8 cellular contexts compared by ENCODE assay signal in the genomic region with DNA sequence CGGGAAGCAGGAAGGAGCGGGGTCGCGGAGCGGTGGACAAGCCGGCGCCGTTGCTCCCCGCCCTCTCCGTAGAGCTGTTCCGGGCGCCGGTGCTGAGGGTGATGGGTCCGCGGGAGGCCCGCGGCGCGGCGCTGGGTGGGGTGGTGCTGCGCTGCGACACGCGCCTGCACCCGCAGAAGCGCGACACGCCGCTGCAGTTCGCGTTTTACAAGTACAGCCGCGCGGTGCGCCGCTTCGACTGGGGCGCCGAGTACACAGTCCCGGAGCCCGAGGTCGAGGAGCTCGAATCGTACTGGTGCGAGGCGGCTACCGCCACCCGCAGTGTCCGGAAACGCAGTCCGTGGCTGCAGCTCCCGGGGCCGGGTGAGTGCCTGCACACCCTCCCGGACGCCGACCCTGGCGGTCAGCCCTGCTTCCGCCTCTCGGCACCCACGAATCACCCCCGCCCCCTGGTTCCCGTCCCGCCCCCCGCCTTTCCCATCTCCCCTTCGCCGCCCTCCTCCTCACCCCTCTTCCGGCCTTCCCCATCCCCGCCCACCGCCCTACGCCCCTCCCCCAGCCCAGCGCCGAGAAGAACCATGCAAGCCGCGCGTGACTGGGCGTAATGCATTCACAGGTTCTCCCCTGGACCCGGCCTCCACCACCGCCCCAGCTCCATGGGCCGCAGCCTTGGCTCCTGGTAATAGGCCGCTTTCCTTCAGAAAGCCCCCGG. TPM values are rescaled to one million over a fixed set of nuclear protein-coding genes. Genes with fewer than 3 reads are reported as not detected.
DNase-seq lines count a peak whose midpoint lies in the region; ATAC-seq and TF ChIP-seq lines count a peak whose summit lies in the region.

No MANE protein-coding gene starts in this region.

- H3K27me3 Mint-ChIP-seq in CD4-positive, alpha-beta T cell, result peaks cover 22% of the 10 kb centered on the region
- H3K27me3 Mint-ChIP-seq in naive B cell, result no peaks in the 10 kb centered on the region

- H3K4me3 Mint-ChIP-seq in CD4-positive, alpha-beta T cell, result peak overlapping the region; percentile 94
- H3K4me3 Mint-ChIP-seq in naive B cell, result peak overlapping the region; percentile 88 to 99 (median 98)

- H3K9me2 ChIP-seq in PC-3 (replicated peaks; ENCODE audit: low read length), result no peaks in the 10 kb centered on the region

- peak overlapping the region; percentile 60 for H3K27ac ChIP-seq in CD4-positive, alpha-beta T cell (ENCODE audit: low read depth, low read length)
- H3K27ac ChIP-seq in PC-3 (ENCODE audit: low read length), result peak overlapping the region; percentile 72
- H3K27ac ChIP-seq in fibroblast of lung (ENCODE audit: insufficient read depth, low read length), result peak overlapping the region; percentile 95

- H3K36me3 Mint-ChIP-seq in CD4-positive, alpha-beta T cell (ENCODE audit: low read depth), result peaks cover 3% of the 10 kb centered on the region
- H3K36me3 Mint-ChIP-seq in naive B cell, result no peaks in the 10 kb centered on the region

- POLR2A ChIA-PET in CD4-positive, alpha-beta T cell (lab: Charles Lee), result interaction anchor here (0.8 to 4.7 kb wide), 16 partner anchors 9 to 501 kb away, joined by 3 to 39 read pairs (median 4); partner anchors contain the start of genes DUSP12 and TOMM40L
- POLR2A ChIA-PET in PC-3 (lab: Charles Lee; ENCODE audit: unreplicated experiment), result interaction anchor here (1.1 kb wide), 1 partner anchor 11 kb away, joined by 4 read pairs; no protein-coding TSS in a partner anchor

- peak; percentile 61 for ATAC-seq in CD4-positive, alpha-beta T cell (ENCODE audit: poor library complexity)
- ATAC-seq in GM19324 (IDR thresholded peaks at IDR 0.05; ENCODE audit: low FRiP score, unreplicated experiment), result peak; percentile 69
- ATAC-seq in HG03457 (IDR thresholded peaks at IDR 0.05; ENCODE audit: unreplicated experiment), result peak; percentile 46
- ATAC-seq in PC-3, result peak; percentile 62
- peak; percentile 64 to 66 for ATAC-seq in naive B cell (ENCODE audit: low read depth in 2 of 2)
- peak; percentile 47 for ATAC-seq in stimulated activated naive CD8-positive, alpha-beta T cell treated with anti-CD3 and anti-CD28 coated beads, Interleukin-15, Interleukin-2, amounts not matched to agents 100 U/mL and 50 U/mL, for 24 hours

- H4K20me1 ChIP-seq in PC-3 (ENCODE audit: low read length) (no peaks in the 10 kb centered on the region), fibroblast of lung (ENCODE audit: control insufficient read depth, extremely low read depth, insufficient read depth, low read length) (no peaks in the 10 kb centered on the region)

- H3K27ac Mint-ChIP-seq in CD4-positive, alpha-beta T cell, result peak overlapping the region; percentile 12
- H3K27ac Mint-ChIP-seq in naive B cell, result peak overlapping the region in 3 of 6 donors; percentile 72 to 89 (median 76)

- no peaks in the 10 kb centered on the region for H3K9me3 Mint-ChIP-seq in CD4-positive, alpha-beta T cell
- peaks cover 0 to 2% (median 0%) of the 10 kb centered on the region in 7 donors for H3K9me3 Mint-ChIP-seq in naive B cell

- no TSS peak for BruUV-seq in PC-3 (replicated peaks; lab: Mats Ljungman, UMichigan)

- H3K36me3 ChIP-seq in PC-3 (ENCODE audit: low read depth, low read length) (no peaks in the 10 kb centered on the region), fibroblast of lung (ENCODE audit: control insufficient read depth, insufficient read depth, low read length) (no peaks in the 10 kb centered on the region)

- peak; percentile 47 to 79 (median 62) for DNase-seq in CD4-positive, alpha-beta T cell
- peak; percentile 81 for DNase-seq in PC-3
- DNase-seq in activated T-helper 1 cell treated with anti-CD3 and anti-CD28 coated beads, Interleukin-2, amount 50 U/mL, for 16 hours (ENCODE audit: low read depth in 1 of 2, low spot score in 1 of 2), result peak; percentile 55 to 65
- peak; percentile 79 to 83 for DNase-seq in fibroblast of lung (ENCODE audit: low read depth in 2 of 2)
- peak; percentile 54 for DNase-seq in naive B cell
- DNase-seq in stimulated activated naive CD8-positive, alpha-beta T cell treated with anti-CD3 and anti-CD28 coated beads, Interleukin-15, Interleukin-2, amounts not matched to agents 100 U/mL and 50 U/mL, for 24 hours, result peak; percentile 78

- H3K27me3 ChIP-seq in CD4-positive, alpha-beta T cell (ENCODE audit: control insufficient read depth, insufficient read depth, low read length), result no peaks in the 10 kb centered on the region
- H3K27me3 ChIP-seq in PC-3 (ENCODE audit: low read length) (no peaks in the 10 kb centered on the region), fibroblast of lung (ENCODE audit: control insufficient read depth, insufficient read depth, low read length) (no peaks in the 10 kb centered on the region)

- H3K4me1 Mint-ChIP-seq in CD4-positive, alpha-beta T cell (ENCODE audit: low read depth), result peaks cover 37% of the 10 kb centered on the region
- H3K4me1 Mint-ChIP-seq in naive B cell, result peaks cover 30 to 53% (median 49%) of the 10 kb centered on the region in 3 donors

- no peak for TF ChIP-seq CTCF in CD4-positive, alpha-beta T cell (IDR thresholded peaks at IDR 0.05)
- TF ChIP-seq CTCF in PC-3 (conservative IDR thresholded peaks at IDR 0.05; ENCODE audit: low read depth, low read length) (no peak), fibroblast of lung (conservative IDR thresholded peaks at IDR 0.05 in 1 of 2, IDR thresholded peaks at IDR 0.05 in 1 of 2; ENCODE audit: low read depth in 1 of 2, low read length in 2 of 2) (no peak)

- intact Hi-C loops in CD4-positive, alpha-beta T cell (cut with DNase I, micrococcal nuclease), result loop anchor here in 1 of 2 experiments (2.0 kb wide), 1 partner anchor 14 kb away; no protein-coding TSS in a partner anchor
- intact Hi-C loops in PC-3 (cut with micrococcal nuclease), result no loop called here

- no peaks in the 10 kb centered on the region for H3K9me3 ChIP-seq in CD4-positive, alpha-beta T cell (ENCODE audit: control insufficient read depth, low read length)
- H3K9me3 ChIP-seq in PC-3 (ENCODE audit: low read length) (no peaks in the 10 kb centered on the region), fibroblast of lung (ENCODE audit: control insufficient read depth, insufficient read depth, low read depth, low read length) (no peaks in the 10 kb centered on the region)

- H3K79me2 ChIP-seq in PC-3 (ENCODE audit: low read length) (peaks cover 23% of the 10 kb centered on the region), fibroblast of lung (ENCODE audit: control insufficient read depth, insufficient read depth, low read length) (no peaks in the 10 kb centered on the region)

- H3K4me2 ChIP-seq in PC-3 (ENCODE audit: low read length) (peak overlapping the region; percentile 99), fibroblast of lung (ENCODE audit: extremely low read depth, insufficient read depth, low read length) (peak overlapping the region; percentile 92)

- H3K4me3 ChIP-seq in PC-3 (ENCODE audit: low read length) (peak overlapping the region; percentile 85), fibroblast of lung (replicated peaks in 1 of 4; ENCODE audit: control extremely low read depth in 1 of 4, insufficient read depth in 1 of 4, low read depth in 3 of 4, low read length in 4 of 4) (peak overlapping the region; percentile 71 to 90 (median 82))

- no peaks in the 10 kb centered on the region for H3F3A ChIP-seq in PC-3 (ENCODE audit: low read length, unreplicated experiment)

- peak overlapping the region; percentile 85 for H3K9ac ChIP-seq in PC-3 (ENCODE audit: low read length)
- peak overlapping the region; percentile 88 for H3K9ac ChIP-seq in fibroblast of lung (ENCODE audit: insufficient read depth, low read length)

- peak overlapping the region; percentile 87 for H2AFZ ChIP-seq in PC-3 (ENCODE audit: low read length)
- peak overlapping the region; percentile 91 for H2AFZ ChIP-seq in fibroblast of lung (ENCODE audit: low read length)

- CTCF ChIA-PET in CD4-positive, alpha-beta T cell (lab: Charles Lee), result interaction anchor here (1.2 to 2.2 kb wide), 3 partner anchors 10 to 15 kb away, joined by 3 to 11 read pairs (median 10); no protein-coding TSS in a partner anchor
- CTCF ChIA-PET in PC-3 (lab: Charles Lee), result interaction anchor here (1.0 to 1.3 kb wide), 2 partner anchors 12 to 15 kb away, joined by 5 to 15 read pairs; no protein-coding TSS in a partner anchor

- peaks cover 77% of the 10 kb centered on the region for H3K4me1 ChIP-seq in PC-3 (ENCODE audit: insufficient read depth, low read length)
- H3K4me1 ChIP-seq in fibroblast of lung (ENCODE audit: control insufficient read depth, extremely low read depth, insufficient read depth, low read length), result peaks cover 8% of the 10 kb centered on the region

RNA-seq across cellular contexts. Expression of gene FCRLB, which starts 5.4 kb away (rescaled TPM):
- total RNA-seq in CD4-positive, alpha-beta T cell, result under 1 TPM in 1 of 2 experiments, not detected in 1; 0.11 TPM
- total RNA-seq in PC-3 (2014; rRNA removed) (10.2 and 12.7 TPM in 2 replicates), fibroblast of lung (0.77 and 1.2 TPM in 2 replicates)
- polyA plus RNA-seq in fibroblast of lung (0.45 and 1.1 TPM in 2 replicates), naive B cell (ENCODE audit: low read depth in 6 of 6) (1 to 10 TPM; 3.9 to 7.3 (median 5.3) TPM)
- polyA plus RNA-seq in fibroblast of lung (2012), result 0.38 and 1.9 TPM in 2 replicates
- 0.15 and 1.1 TPM in 2 replicates for polyA minus RNA-seq in fibroblast of lung (ENCODE audit: low replicate concordance)

RNA-seq across cellular contexts. Expression of gene FCRLA, which starts 19.8 kb away (rescaled TPM):
- not detected for total RNA-seq in CD4-positive, alpha-beta T cell
- total RNA-seq in PC-3 (2014; rRNA removed), result not detected in 2 replicates
- under 0.01 and 0.17 TPM in 2 replicates for total RNA-seq in fibroblast of lung
- 0.56 and 0.68 TPM in 2 replicates for polyA plus RNA-seq in fibroblast of lung
- polyA plus RNA-seq in fibroblast of lung (2012), result 0.41 and 0.50 TPM in 2 replicates
- 0.37 TPM in 1 of 2 replicates, not detected in the other for polyA minus RNA-seq in fibroblast of lung (ENCODE audit: low replicate concordance)
- 1,000 to 10,000 TPM in 1 of 6 donors, 100 to 1,000 TPM in 5; 625 to 1,343 (median 750) TPM for polyA plus RNA-seq in naive B cell (ENCODE audit: low read depth in 6 of 6)

RNA-seq across cellular contexts. Expression of gene DUSP12, which starts 22.8 kb away (rescaled TPM):
- 10 to 100 TPM; 20.3 to 23.0 TPM for total RNA-seq in CD4-positive, alpha-beta T cell
- total RNA-seq in PC-3 (2014; rRNA removed), result 82.2 and 97.6 TPM in 2 replicates
- total RNA-seq in fibroblast of lung, result 34.2 and 35.8 TPM in 2 replicates
- 35.6 and 36.1 TPM in 2 replicates for polyA plus RNA-seq in fibroblast of lung
- 22.7 and 25.2 TPM in 2 replicates for polyA plus RNA-seq in fibroblast of lung (2012)
- 0.41 and 6.0 TPM in 2 replicates for polyA minus RNA-seq in fibroblast of lung (ENCODE audit: low replicate concordance)
- 100 to 1,000 TPM in 1 of 6 donors, 10 to 100 TPM in 5; 58.2 to 109 (median 66.5) TPM for polyA plus RNA-seq in naive B cell (ENCODE audit: low read depth in 6 of 6)

RNA-seq across cellular contexts. Expression of gene ATF6, which starts 39.3 kb away (rescaled TPM):
- total RNA-seq in CD4-positive, alpha-beta T cell, result 10 to 100 TPM; 16.2 to 17.1 TPM
- total RNA-seq in PC-3 (2014; rRNA removed) (19.2 and 19.7 TPM in 2 replicates), fibroblast of lung (19.5 and 25.3 TPM in 2 replicates)
- polyA plus RNA-seq in fibroblast of lung (24.8 and 27.4 TPM in 2 replicates), naive B cell (ENCODE audit: low read depth in 6 of 6) (10 to 100 TPM; 12.0 to 15.3 (median 14.3) TPM)
- polyA plus RNA-seq in fibroblast of lung (2012), result 14.1 and 16.6 TPM in 2 replicates
- 6.5 and 7.0 TPM in 2 replicates for polyA minus RNA-seq in fibroblast of lung (ENCODE audit: low replicate concordance)

Comparison
In these comparisons a context has a peak if more than half of its experiments do, and no peak if none do; other contexts are left out.
1. Peak in every context shown above with its lines: DNase-seq, ATAC-seq, H3K4me3 ChIP-seq and H3K27ac ChIP-seq.